ENCODE assay signal across 9 cellular contexts in the genomic region with DNA sequence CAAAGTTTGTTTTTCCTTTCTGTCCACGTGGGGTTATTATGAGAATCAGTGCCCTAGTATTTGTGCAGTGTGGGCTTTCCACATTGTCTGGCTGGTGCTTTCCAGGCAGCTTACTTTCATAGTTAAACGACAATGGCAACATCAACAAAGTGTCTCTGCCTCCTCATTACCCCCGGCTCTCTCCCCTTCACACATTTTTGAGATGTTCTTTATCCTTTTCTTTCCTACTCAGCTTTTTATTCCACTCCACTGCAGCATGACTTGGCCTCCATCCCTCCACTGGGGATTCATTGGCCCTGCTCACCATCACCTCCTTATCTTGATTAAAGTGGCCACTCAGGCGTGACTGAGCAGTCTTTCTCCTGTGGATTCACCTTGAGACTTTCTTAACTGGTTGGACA. TPM values are rescaled to one million over a fixed set of nuclear protein-coding genes. Genes with fewer than 3 reads are reported as not detected.
DNase-seq lines count a peak whose midpoint lies in the region; ATAC-seq, FAIRE-seq and TF ChIP-seq lines count a peak whose summit lies in the region.
"Had no signal": no experiment of that assay in that cellular context is flagged by ENCODE, and none has a peak within 500 bp of the region (broad histone marks: within the 10 kb centered on the region; RNA-seq: fewer than 3 reads in every experiment).

No MANE protein-coding gene starts in this region.

- FAIRE-seq in K562 (lab: Jason Lieb, UNC), result no peak

- CTCF ChIA-PET in K562 (lab: Yijun Ruan, JAX; ENCODE audit: low intra/inter-chr PET ratio), result no interaction called here

- H3K79me2 ChIP-seq in K562 (ENCODE audit: control insufficient read depth, insufficient read depth, low read length), result peaks cover 52% of the 10 kb centered on the region

- H3K36me3 ChIP-seq in H7 (replicated peaks; ENCODE audit: control insufficient read depth, insufficient read depth, low read length), result no peaks in the 10 kb centered on the region; the same call in 1 of the 2 replicates
- H3K36me3 ChIP-seq in K562 (ENCODE audit: control insufficient read depth, insufficient read depth, low read length), result no peaks in the 10 kb centered on the region

- H3K9ac ChIP-seq in K562 (ENCODE audit: insufficient read depth in 1 of 2, low read depth in 2 of 2, low read length in 2 of 2), result peak overlapping the region in 1 of 2 experiments; percentile 8; a peak in 1 of 4 replicates

- no peaks in the 10 kb centered on the region for H3K9me1 ChIP-seq in K562 (ENCODE audit: control insufficient read depth, insufficient read depth, low read length)

- no TSS peak for BruUV-seq in K562 (replicated peaks; lab: Mats Ljungman, UMichigan)

- POLR2A ChIA-PET in K562 (lab: Yijun Ruan, JAX), result no interaction called here

- H3K27me3 ChIP-seq in H7 (ENCODE audit: control insufficient read depth, insufficient read depth, low read length) (no peaks in the 10 kb centered on the region), K562 (ENCODE audit: control insufficient read depth in 2 of 2, insufficient read depth in 2 of 2, low read length in 2 of 2) (no peaks in the 10 kb centered on the region)

- DNase-seq in H7 (peak; percentile 9), K562 (ENCODE audit: extremely low read depth in 1 of 4, low spot score in 3 of 4) (peak; percentile 34 to 58 (median 46)), left kidney (ENCODE audit: low read depth, low spot score) (peak; percentile 55), superior temporal gyrus (ENCODE audit: extremely low spot score) (peak; percentile 5), NCI-H1048 (lab: John Stamatoyannopoulos, UW) (no peak), posterior cingulate gyrus (no peak), NCI-H1694 treated with DMSO at 0.1 percent for 48 hours (lab: John Stamatoyannopoulos, UW) (no peak)

- H3K4me3 ChIP-seq in H7 (ENCODE audit: insufficient read depth, low read depth, low read length), result no peak overlapping the region
- no peak overlapping the region for H3K4me3 ChIP-seq in K562

- H4K20me1 ChIP-seq in K562 (replicated peaks; ENCODE audit: control insufficient read depth, insufficient read depth, low read length), result no peaks in the 10 kb centered on the region

- H3K4me2 ChIP-seq in K562 (ENCODE audit: insufficient read depth, low read length), result peak overlapping the region; percentile 61

- TF ChIP-seq POLR2A in K562 (conservative IDR thresholded peaks at IDR 0.05), result no peak

- H3K4me1 ChIP-seq in K562 (replicated peaks in 1 of 2; ENCODE audit: control insufficient read depth in 2 of 2, insufficient read depth in 2 of 2, low read length in 2 of 2), result peaks cover 0 to 23% of the 10 kb centered on the region in 2 experiments; a peak in 3 of 5 replicates

- TF ChIP-seq CTCF in K562 (IDR thresholded peaks at IDR 0.05 in 2 of 3, conservative IDR thresholded peaks at IDR 0.05 in 1 of 3; ENCODE audit: insufficient read depth in 2 of 3, low read depth in 1 of 3, low read length in 3 of 3), result no peak

- no peaks in the 10 kb centered on the region for H3K9me3 ChIP-seq in K562 (replicated peaks; ENCODE audit: control insufficient read depth, insufficient read depth, low read depth, low read length)

- TF ChIP-seq RAD21 in K562 (CRISPR knock-in tag; conservative IDR thresholded peaks at IDR 0.05 in 1 of 2, IDR thresholded peaks at IDR 0.05 in 1 of 2), result no peak

- ATAC-seq in K562, result peak; percentile 85
- no peak for ATAC-seq in GM21825 (IDR thresholded peaks at IDR 0.05; ENCODE audit: unreplicated experiment)
- ATAC-seq: activated T-helper 17 cell treated with anti-CD3 and anti-CD28 coated beads, Interleukin-2, amount 50 U/mL, for 72 hours had no signal

- 15% methylated on average over 3 of the region's 4 CpGs for WGBS in K562 (ENCODE audit: insufficient coverage, low coverage, missing lambda C conversion rate)

- peak overlapping the region; percentile 52; the same call in 2 of the 3 replicates for H3K27ac ChIP-seq in K562 (ENCODE audit: extremely low read depth, low read depth, low read length)

- TF ChIP-seq EP300 in K562 (IDR thresholded peaks at IDR 0.05; ENCODE audit: low read length), result no peak

- in situ Hi-C loops in K562 (cut with MboI), result loop anchor here (5.0 to 10.0 kb wide), 2 partner anchors 383 to 945 kb away; no protein-coding TSS in a partner anchor

- no peak overlapping the region for H2AFZ ChIP-seq in K562 (ENCODE audit: low read depth, low read length)

- intact Hi-C loops in K562 (cut with micrococcal nuclease) (no loop called here), posterior cingulate gyrus (cut with DNase I) (no loop called here)

TF ChIP-seq in K562, 482 proteins besides CTCF, POLR2A, EP300 and RAD21 (continues in another document):
- TF ChIP-seq C11orf30 (IDR thresholded peaks at IDR 0.05; ENCODE audit: low read depth), result peak; percentile 66
- peak in 1 of 2 experiments; percentile 42; a peak in 1 of 4 replicates for TF ChIP-seq HDAC1 (IDR thresholded peaks at IDR 0.05)
- TF ChIP-seq ESRRA (IDR thresholded peaks at IDR 0.05; ENCODE audit: borderline replicate concordance, low read depth), result 0 out of 2 replicates have a peak, but pooled peaks have one; percentile 47
- TF ChIP-seq, protein P1, sequence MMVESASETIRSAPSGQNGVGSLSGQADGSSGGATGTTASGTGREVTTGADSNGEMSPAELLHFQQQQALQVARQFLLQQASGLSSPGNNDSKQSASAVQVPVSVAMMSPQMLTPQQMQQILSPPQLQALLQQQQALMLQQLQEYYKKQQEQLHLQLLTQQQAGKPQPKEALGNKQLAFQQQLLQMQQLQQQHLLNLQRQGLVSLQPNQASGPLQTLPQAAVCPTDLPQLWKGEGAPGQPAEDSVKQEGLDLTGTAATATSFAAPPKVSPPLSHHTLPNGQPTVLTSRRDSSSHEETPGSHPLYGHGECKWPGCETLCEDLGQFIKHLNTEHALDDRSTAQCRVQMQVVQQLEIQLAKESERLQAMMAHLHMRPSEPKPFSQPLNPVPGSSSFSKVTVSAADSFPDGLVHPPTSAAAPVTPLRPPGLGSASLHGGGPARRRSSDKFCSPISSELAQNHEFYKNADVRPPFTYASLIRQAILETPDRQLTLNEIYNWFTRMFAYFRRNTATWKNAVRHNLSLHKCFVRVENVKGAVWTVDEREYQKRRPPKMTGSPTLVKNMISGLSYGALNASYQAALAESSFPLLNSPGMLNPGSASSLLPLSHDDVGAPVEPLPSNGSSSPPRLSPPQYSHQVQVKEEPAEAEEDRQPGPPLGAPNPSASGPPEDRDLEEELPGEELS (CRISPR knock-in tag; IDR thresholded peaks at IDR 0.05; ENCODE audit: borderline replicate concordance), result no peak

RNA-seq across cellular contexts. Expression of a gene that starts 19.1 kb away (rescaled TPM):
- 23.0 and 27.2 TPM in 2 replicates for total RNA-seq in H7 (2014; rRNA removed; shearing (Covaris generic))
- 26.8 and 55.2 TPM in 2 replicates for total RNA-seq in K562 (2011; cell fraction: chromatin; rRNA removed; ENCODE audit: low replicate concordance)
- 14.2 and 18.8 TPM in 2 replicates for total RNA-seq in K562 (2011; cell fraction: nucleolus; rRNA removed)
- total RNA-seq in K562 (2011; cell fraction: nucleoplasm; rRNA removed), result 20.5 and 27.3 TPM in 2 replicates
- total RNA-seq in K562 (2014; rRNA removed) (11.5 and 15.4 TPM in 2 replicates), K562 (2014; rRNA removed; fragmentation: Illumina TruSeq; extraction: Trizol) (17.6 and 19.4 TPM in 2 replicates), K562 (2015; rRNA removed; fragmentation: Illumina TruSeq; extraction: Trizol) (19.2 and 20.3 TPM in 2 replicates), K562 (2021) (26.0 and 27.9 TPM in 2 replicates)
- polyA plus RNA-seq in K562 (2011; rRNA removed) (13.0 and 15.8 TPM in 2 replicates), K562 (2014; fragmentation: Illumina TruSeq; extraction: Trizol) (11.7 and 14.5 TPM in 2 replicates), K562 (2014; fragmentation: Nextera tagmentation; extraction: Ambion mirVana) (1 to 10 TPM; 1.4 to 2.6 TPM), K562 (2014; rRNA removed) (9.1 and 9.8 TPM in 2 replicates)
- 9.1 and 9.5 TPM in 2 replicates for polyA plus RNA-seq in K562 (2011; cell fraction: cytosol; rRNA removed)
- 15.3 and 16.7 TPM in 2 replicates for polyA plus RNA-seq in K562 (2011; cell fraction: nucleus; rRNA removed)
- 11.1 and 12.7 TPM in 2 replicates for polyA plus RNA-seq in K562 (2012)
- polyA minus RNA-seq in K562 (2011; rRNA and poly(A)+ RNA removed), result 35.3 and 44.3 TPM in 2 replicates
- 14.5 and 16.0 TPM in 2 replicates for polyA minus RNA-seq in K562 (2011; cell fraction: cytosol; rRNA and poly(A)+ RNA removed)
- polyA minus RNA-seq in K562 (2011; cell fraction: nucleus; rRNA and poly(A)+ RNA removed), result 11.0 and 24.5 TPM in 2 replicates

RNA-seq across cellular contexts. Expression of a gene that starts 44.9 kb away (rescaled TPM):
- total RNA-seq in H7 (2014; rRNA removed; shearing (Covaris generic)), result 0.63 TPM in 1 of 2 replicates, not detected in the other
- total RNA-seq in K562 (2011; cell fraction: chromatin; rRNA removed; ENCODE audit: low replicate concordance), result 0.84 and 2.9 TPM in 2 replicates
- total RNA-seq in K562 (2011; cell fraction: nucleolus; rRNA removed), result 0.26 and 1.3 TPM in 2 replicates
- 0.44 and 0.84 TPM in 2 replicates for total RNA-seq in K562 (2011; cell fraction: nucleoplasm; rRNA removed)
- total RNA-seq in K562 (2014; rRNA removed), result 0.16 TPM in 1 of 2 replicates, not detected in the other
- total RNA-seq in K562 (2014; rRNA removed; fragmentation: Illumina TruSeq; extraction: Trizol), result not detected in 2 replicates
- total RNA-seq in K562 (2015; rRNA removed; fragmentation: Illumina TruSeq; extraction: Trizol), result 0.19 and 0.69 TPM in 2 replicates
- 0.18 and 0.81 TPM in 2 replicates for total RNA-seq in K562 (2021)
- polyA plus RNA-seq in K562 (2011; rRNA removed), result 0.07 and 0.26 TPM in 2 replicates
- 0.40 and 3.1 TPM in 2 replicates for polyA plus RNA-seq in K562 (2011; cell fraction: cytosol; rRNA removed)
- polyA plus RNA-seq in K562 (2011; cell fraction: nucleus; rRNA removed), result 3.7 and 14.6 TPM in 2 replicates
- 1.4 and 2.3 TPM in 2 replicates for polyA plus RNA-seq in K562 (2012)
- polyA plus RNA-seq in K562 (2014; fragmentation: Illumina TruSeq; extraction: Trizol), result 0.46 and 0.58 TPM in 2 replicates
- polyA plus RNA-seq in K562 (2014; fragmentation: Nextera tagmentation; extraction: Ambion mirVana), result not detected
- 0.17 and 0.46 TPM in 2 replicates for polyA plus RNA-seq in K562 (2014; rRNA removed)
- polyA minus RNA-seq in K562 (2011; rRNA and poly(A)+ RNA removed), result 0.42 TPM in 1 of 2 replicates, not detected in the other
- not detected in 2 replicates for polyA minus RNA-seq in K562 (2011; cell fraction: cytosol; rRNA and poly(A)+ RNA removed)
- polyA minus RNA-seq in K562 (2011; cell fraction: nucleus; rRNA and poly(A)+ RNA removed), result 0.54 and 0.67 TPM in 2 replicates

Comparison
In these comparisons a context has a peak if more than half of its experiments do, and no peak if none do; other contexts are left out.
1. DNase-seq: peak in H7 (single experiment), K562 (4 of 4), left kidney (single experiment) and superior temporal gyrus (single experiment); none in NCI-H1048 (single experiment), posterior cingulate gyrus (0 of 10) and NCI-H1694 treated with DMSO at 0.1 percent for 48 hours (single experiment).